17 cellular contexts compared by ENCODE assay signal in genomic region chr17:73118876-73119485, GRCh38. TPM values are rescaled to one million over a fixed set of nuclear protein-coding genes. Genes with fewer than 3 reads are reported as not detected.
A peak's percentile ranks its signal among the peaks of the same experiment; 100 is the strongest.
DNase-seq lines count a peak whose midpoint lies in the region; ATAC-seq, FAIRE-seq and TF ChIP-seq lines count a peak whose summit lies in the region.
"Had no signal": no experiment of that assay in that cellular context is flagged by ENCODE, and none has a peak within 500 bp of the region (broad histone marks: within the 10 kb centered on the region; RNA-seq: fewer than 3 reads in every experiment).

No MANE protein-coding gene starts in this region.

- no peak for FAIRE-seq in D721Med (lab: Jason Lieb, UNC)
- FAIRE-seq: colon, frontal cortex had no signal

- no peaks in the 10 kb centered on the region for H3K9me3 Mint-ChIP-seq in osteocyte (ENCODE audit: unreplicated experiment)
- peaks cover 3% of the 10 kb centered on the region for H3K9me3 Mint-ChIP-seq in stimulated activated memory B cell treated with anti-CD40 and anti-IgM and Interleukin-4, amounts not matched to agents 10 μg/mL and 1 μg/mL and 100 μg/mL, for 72 hours
- H3K9me3 Mint-ChIP-seq: naive thymus-derived CD8-positive, alpha-beta T cell had no signal

- H3K4me1 Mint-ChIP-seq in osteocyte (ENCODE audit: unreplicated experiment) = peaks cover 7% of the 10 kb centered on the region
- peaks cover 6% of the 10 kb centered on the region for H3K4me1 Mint-ChIP-seq in stimulated activated memory B cell treated with anti-CD40 and anti-IgM and Interleukin-4, amounts not matched to agents 10 μg/mL and 1 μg/mL and 100 μg/mL, for 72 hours
- H3K4me1 Mint-ChIP-seq: naive thymus-derived CD8-positive, alpha-beta T cell had no signal

- H3K27ac Mint-ChIP-seq in osteocyte (ENCODE audit: unreplicated experiment) = no peak overlapping the region
- no peak overlapping the region for H3K27ac Mint-ChIP-seq in stimulated activated memory B cell treated with anti-CD40 and anti-IgM and Interleukin-4, amounts not matched to agents 10 μg/mL and 1 μg/mL and 100 μg/mL, for 72 hours
- H3K27ac Mint-ChIP-seq: activated T-helper 2 cell treated with anti-CD3 and anti-CD28 coated beads, Interferon-gamma antibody, Interleukin-2, Interleukin-4, amounts not matched to agents 10 μg/mL and 5 μg/mL and 100 μg/mL, durations not matched to agents 14 hours and 24 hours and 36 hours had no signal

- H3K27me3 ChIP-seq in Peyer's patch = no peaks in the 10 kb centered on the region

- H3K27ac ChIP-seq in Peyer's patch = no peak overlapping the region
- H3K27ac ChIP-seq: lower lobe of right lung had no signal

- no peak for TF ChIP-seq CTCF in D721Med (IDR thresholded peaks at IDR 0.05; ENCODE audit: insufficient read depth, missing control alignments)
- TF ChIP-seq CTCF in Peyer's patch (IDR thresholded peaks at IDR 0.05) = no peak
- no peak for TF ChIP-seq CTCF in osteocyte (IDR thresholded peaks at IDR 0.05)

- H3K9me3 ChIP-seq in Peyer's patch = no peaks in the 10 kb centered on the region
- H3K9me3 ChIP-seq: lower lobe of right lung had no signal

- no peaks in the 10 kb centered on the region for H3K27me3 Mint-ChIP-seq in osteocyte (ENCODE audit: unreplicated experiment)
- H3K27me3 Mint-ChIP-seq in stimulated activated memory B cell treated with anti-CD40 and anti-IgM and Interleukin-4, amounts not matched to agents 10 μg/mL and 1 μg/mL and 100 μg/mL, for 72 hours = no peaks in the 10 kb centered on the region

- no peaks in the 10 kb centered on the region for H3K36me3 ChIP-seq in Peyer's patch
- H3K36me3 ChIP-seq: lower lobe of right lung had no signal

- TF ChIP-seq POLR2A in Peyer's patch (IDR thresholded peaks at IDR 0.05) = no peak

- no peak overlapping the region for H3K4me3 ChIP-seq in Peyer's patch
- H3K4me3 ChIP-seq: lower lobe of right lung had no signal

- no peaks in the 10 kb centered on the region for H3K36me3 Mint-ChIP-seq in osteocyte (ENCODE audit: unreplicated experiment)
- no peaks in the 10 kb centered on the region for H3K36me3 Mint-ChIP-seq in stimulated activated memory B cell treated with anti-CD40 and anti-IgM and Interleukin-4, amounts not matched to agents 10 μg/mL and 1 μg/mL and 100 μg/mL, for 72 hours
- H3K36me3 Mint-ChIP-seq: naive thymus-derived CD8-positive, alpha-beta T cell had no signal

- peak; percentile 44 for DNase-seq in D721Med (ENCODE audit: insufficient read length, low spot score)
- DNase-seq in NCI-H187 (lab: John Stamatoyannopoulos, UW) = peak; percentile 33 to 57
- DNase-seq in NCI-H748 (lab: John Stamatoyannopoulos, UW; ENCODE audit: unreplicated experiment) = peak; percentile 77
- peak; percentile 52 for DNase-seq in left kidney (ENCODE audit: low read depth, low spot score)
- DNase-seq in stimulated activated naive CD8-positive, alpha-beta T cell treated with anti-CD3 and anti-CD28 coated beads, Interleukin-15, Interleukin-2, amounts not matched to agents 100 U/mL and 50 U/mL, for 24 hours = no peak
- DNase-seq in Peyer's patch = no peak
- no peak for DNase-seq in osteocyte (ENCODE audit: extremely low spot score, unreplicated experiment)
- DNase-seq: amniotic stem cell; lower lobe of right lung; naive thymus-derived CD8-positive, alpha-beta T cell; NCI-H2029 had no signal

- no peak for ATAC-seq in stimulated activated naive CD8-positive, alpha-beta T cell treated with anti-CD3 and anti-CD28 coated beads, Interleukin-15, Interleukin-2, amounts not matched to agents 100 U/mL and 50 U/mL, for 24 hours
- ATAC-seq in stimulated activated memory B cell treated with anti-CD40 and anti-IgM and Interleukin-4, amounts not matched to agents 10 μg/mL and 1 μg/mL and 100 μg/mL, for 72 hours = no peak
- ATAC-seq: naive thymus-derived CD8-positive, alpha-beta T cell; Panc1 had no signal

- no peak overlapping the region for H3K4me3 Mint-ChIP-seq in osteocyte (ENCODE audit: unreplicated experiment)
- H3K4me3 Mint-ChIP-seq in stimulated activated memory B cell treated with anti-CD40 and anti-IgM and Interleukin-4, amounts not matched to agents 10 μg/mL and 1 μg/mL and 100 μg/mL, for 72 hours = no peak overlapping the region
- H3K4me3 Mint-ChIP-seq: naive thymus-derived CD8-positive, alpha-beta T cell had no signal

- no peaks in the 10 kb centered on the region for H3K4me1 ChIP-seq in Peyer's patch
- H3K4me1 ChIP-seq: lower lobe of right lung had no signal

RNA-seq across cellular contexts. Expression of gene SLC39A11, which starts 26.5 kb away (rescaled TPM):
- total RNA-seq in Peyer's patch (10 to 100 TPM; 39.9 to 91.6 (median 45.7) TPM), osteocyte (48.2 and 50.2 TPM in 2 replicates)

RNA-seq across cellular contexts. Expression of gene SSTR2, which starts 45.8 kb away (rescaled TPM):
- total RNA-seq in Peyer's patch (under 1 TPM in 3 of 4 donors, not detected in 1; 0.40 to 0.88 (median 0.57) TPM), osteocyte (28.6 and 29.9 TPM in 2 replicates)
- total RNA-seq: naive thymus-derived CD8-positive, alpha-beta T cell; pulmonary artery endothelial cell had no signal

Comparison
In these comparisons a context has a peak if more than half of its experiments do, and no peak if none do; other contexts are left out.
1. DNase-seq: peak in D721Med (single experiment), NCI-H187 (2 of 2), NCI-H748 (single experiment) and left kidney (single experiment); none in stimulated activated naive CD8-positive, alpha-beta T cell treated with anti-CD3 and anti-CD28 coated beads, Interleukin-15, Interleukin-2, amounts not matched to agents 100 U/mL and 50 U/mL, for 24 hours (single experiment), Peyer's patch (0 of 3) and osteocyte (single experiment).
2. RNA of gene SSTR2, which starts 45.8 kb away (total RNA-seq): 28.6 to 29.9 TPM in osteocyte; 0.40 to 0.88 TPM in Peyer's patch; every median in the first group is over 10 times any median in the second.